Comparison of ENCODE assay signal across 33 cellular contexts in the genomic region with DNA sequence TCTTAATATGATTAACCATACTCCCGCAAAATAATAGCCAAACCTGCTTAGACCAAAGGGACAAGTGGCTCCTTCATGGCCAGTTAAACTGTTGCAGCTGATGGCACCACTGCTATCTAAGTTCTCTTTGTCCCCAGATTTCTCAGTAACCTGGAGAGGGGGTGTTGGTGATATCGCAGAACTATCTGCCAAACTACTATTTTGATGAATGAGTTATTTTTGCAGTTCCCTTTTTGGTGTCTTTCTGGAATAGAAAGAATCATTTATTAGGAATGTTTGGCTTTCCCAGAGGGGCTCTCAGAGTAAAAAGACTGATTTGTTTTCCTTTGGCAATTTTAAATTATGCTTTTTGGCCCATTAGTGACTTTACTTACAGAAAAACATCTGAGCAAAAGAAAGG.
"Had no signal": no experiment of that assay in that cellular context is flagged by ENCODE, and none has a peak within 500 bp of the region (broad histone marks: within the 10 kb centered on the region; RNA-seq: fewer than 3 reads in every experiment).

No MANE protein-coding gene starts in this region.

- H3K36me3 Mint-ChIP-seq: activated naive CD8-positive, alpha-beta T cell had no signal

- H3K27ac Mint-ChIP-seq: activated CD4-positive, alpha-beta T cell treated with anti-CD3 and anti-CD28 coated beads for 36 hours; activated CD4-positive, alpha-beta T cell treated with anti-CD3 and anti-CD28 coated beads, Interleukin-2, amount 10 ng/mL, durations not matched to agents 7 days and 5 days; activated CD8-positive, alpha-beta T cell treated with anti-CD3 and anti-CD28 coated beads, Interleukin-2, amount 10 ng/mL, durations not matched to agents 7 days and 5 days; activated naive CD4-positive, alpha-beta T cell treated with anti-CD3 and anti-CD28 coated beads, Interleukin-2, amount 10 ng/mL, durations not matched to agents 7 days and 5 days; activated naive CD8-positive, alpha-beta T cell; activated naive CD8-positive, alpha-beta T cell treated with anti-CD3 and anti-CD28 coated beads, Interleukin-2, amount 50 U/mL, for 24 hours; activated T-cell treated with anti-CD3 and anti-CD28 coated beads, Interleukin-2, amount 50 U/mL, for 24 hours; activated T-helper 2 cell treated with anti-CD3 and anti-CD28 coated beads, Interferon-gamma antibody, Interleukin-2, Interleukin-4, amounts not matched to agents 10 μg/mL and 5 μg/mL and 100 μg/mL, durations not matched to agents 14 hours and 24 hours and 36 hours; T-helper 1 cell treated with Interleukin-12 subunit alpha and Interleukin-12 subunit beta and Interleukin-4 antibody, amounts not matched to agents 30 μg/mL and 1 μg/mL, for 36 hours had no signal

- H3K9me3 ChIP-seq: Peyer's patch, SJSA1, SK-N-SH had no signal

- ATAC-seq: activated CD4-positive, alpha-beta T cell treated with anti-CD3 and anti-CD28 coated beads for 36 hours; activated CD8-positive, alpha-beta T cell treated with anti-CD3 and anti-CD28 coated beads, Interleukin-2, amount 10 ng/mL, durations not matched to agents 7 days and 5 days; activated naive CD8-positive, alpha-beta T cell treated with anti-CD3 and anti-CD28 coated beads, Interleukin-2, amount 50 U/mL, for 24 hours had no signal

- H3K4me3 Mint-ChIP-seq: activated CD4-positive, alpha-beta T cell treated with anti-CD3 and anti-CD28 coated beads for 36 hours; activated CD4-positive, alpha-beta T cell treated with anti-CD3 and anti-CD28 coated beads, Interleukin-2, amount 10 ng/mL, durations not matched to agents 7 days and 5 days; activated CD8-positive, alpha-beta T cell treated with anti-CD3 and anti-CD28 coated beads, Interleukin-2, amount 10 ng/mL, durations not matched to agents 7 days and 5 days; activated naive CD4-positive, alpha-beta T cell treated with anti-CD3 and anti-CD28 coated beads, Interleukin-2, amount 10 ng/mL, durations not matched to agents 7 days and 5 days; activated naive CD8-positive, alpha-beta T cell; activated naive CD8-positive, alpha-beta T cell treated with anti-CD3 and anti-CD28 coated beads, Interleukin-2, amount 50 U/mL, for 24 hours; activated T-cell treated with anti-CD3 and anti-CD28 coated beads, Interleukin-2, amount 50 U/mL, for 24 hours; T-helper 1 cell treated with Interleukin-12 subunit alpha and Interleukin-12 subunit beta and Interleukin-4 antibody, amounts not matched to agents 30 μg/mL and 1 μg/mL, for 36 hours; T-helper 2 cell treated with Interferon-gamma antibody and Interleukin-4, amounts not matched to agents 5 μg/mL and 100 μg/mL, for 36 hours had no signal

- H3K27ac ChIP-seq: brain microvascular endothelial cell, Peyer's patch, SJSA1 had no signal

- H3K4me3 ChIP-seq: Peyer's patch, SJSA1 had no signal

- H3K4me1 ChIP-seq: Peyer's patch had no signal

- H3K27me3 ChIP-seq: brain microvascular endothelial cell, Peyer's patch, SJSA1 had no signal

- H3K9me3 Mint-ChIP-seq: activated CD4-positive, alpha-beta T cell treated with anti-CD3 and anti-CD28 coated beads, Interleukin-2, amount 10 ng/mL, durations not matched to agents 7 days and 5 days; activated naive CD4-positive, alpha-beta T cell treated with anti-CD3 and anti-CD28 coated beads, Interleukin-2, amount 10 ng/mL, durations not matched to agents 7 days and 5 days; activated naive CD8-positive, alpha-beta T cell treated with anti-CD3 and anti-CD28 coated beads, Interleukin-2, amount 50 U/mL, for 24 hours; activated T-cell treated with anti-CD3 and anti-CD28 coated beads, Interleukin-2, amount 50 U/mL, for 24 hours; activated T-helper 2 cell treated with anti-CD3 and anti-CD28 coated beads, Interferon-gamma antibody, Interleukin-2, Interleukin-4, amounts not matched to agents 10 μg/mL and 5 μg/mL and 100 μg/mL, durations not matched to agents 14 hours and 24 hours and 36 hours; T-helper 1 cell treated with Interleukin-12 subunit alpha and Interleukin-12 subunit beta and Interleukin-4 antibody, amounts not matched to agents 30 μg/mL and 1 μg/mL, for 36 hours; T-helper 2 cell treated with Interferon-gamma antibody and Interleukin-4, amounts not matched to agents 5 μg/mL and 100 μg/mL, for 36 hours had no signal

- H3K9ac ChIP-seq: SK-N-SH had no signal

- DNase-seq: activated CD4-positive, alpha-beta T cell treated with anti-CD3 and anti-CD28 coated beads for 36 hours; activated CD4-positive, alpha-beta T cell treated with anti-CD3 and anti-CD28 coated beads, Interleukin-2, amount 10 ng/mL, durations not matched to agents 7 days and 5 days; activated CD4-positive, alpha-beta T cell treated with anti-CD3 and anti-CD28 coated beads, Interleukin-2, amount 50 U/mL, for 48 hours; activated CD8-positive, alpha-beta T cell treated with anti-CD3 and anti-CD28 coated beads, Interleukin-2, amount 10 ng/mL, durations not matched to agents 7 days and 5 days; activated gamma-delta T cell treated with Interleukin-2 at 50 U/mL for 16 hours; activated naive CD4-positive, alpha-beta T cell treated with anti-CD3 and anti-CD28 coated beads, Interleukin-2, amount 10 ng/mL, durations not matched to agents 7 days and 5 days; activated naive CD8-positive, alpha-beta T cell treated with anti-CD3 and anti-CD28 coated beads, Interleukin-2, amount 50 U/mL, for 24 hours; activated T-cell treated with anti-CD3 and anti-CD28 coated beads, Interleukin-2, amount 50 U/mL, for 24 hours; anterior cingulate cortex; brain microvascular endothelial cell; central memory CD4-positive, alpha-beta T cell; Kasumi-1; KG1; MM.1S; MV-4-11; NCI-H1092; NCI-H1436 treated with DMSO at 0.1 percent for 48 hours; NCI-H187; NCI-H2029 treated with DMSO at 0.1 percent for 48 hours; NCI-H2107; NCI-H2171; NCI-H510A; NCI-H526; NCI-H748 treated with DMSO at 0.1 percent for 48 hours; Peyer's patch; Right ventricle myocardium superior; RPMI8226; SK-N-SH had no signal

- H3K27me3 Mint-ChIP-seq: activated CD4-positive, alpha-beta T cell treated with anti-CD3 and anti-CD28 coated beads for 36 hours; activated CD4-positive, alpha-beta T cell treated with anti-CD3 and anti-CD28 coated beads, Interleukin-2, amount 10 ng/mL, durations not matched to agents 7 days and 5 days; activated T-cell treated with anti-CD3 and anti-CD28 coated beads, Interleukin-2, amount 50 U/mL, for 24 hours had no signal

- H3K36me3 ChIP-seq: brain microvascular endothelial cell, Peyer's patch, SJSA1 had no signal

- H3K4me2 ChIP-seq: SK-N-SH had no signal
